18 cellular contexts compared by ENCODE assay signal in genomic region chr18:70139138-70139537, GRCh38.
DNase-seq lines count a peak whose midpoint lies in the region; ATAC-seq, FAIRE-seq and TF ChIP-seq lines count a peak whose summit lies in the region.
"Had no signal": no experiment of that assay in that cellular context is flagged by ENCODE, and none has a peak within 500 bp of the region (broad histone marks: within the 10 kb centered on the region; RNA-seq: fewer than 3 reads in every experiment).

No MANE protein-coding gene starts in this region.

- no peaks in the 10 kb centered on the region for H3K36me3 Mint-ChIP-seq in astrocyte (ENCODE audit: low read depth, unreplicated experiment)
- H3K36me3 Mint-ChIP-seq in neural progenitor cell, result peaks cover 10% of the 10 kb centered on the region

- FAIRE-seq in astrocyte (lab: Jason Lieb, UNC), result peak; percentile 34
- FAIRE-seq: GM12892, HepG2, HTR-8/SVneo had no signal

- DNase-seq in astrocyte (ENCODE audit: low read depth) (no peak), globus pallidus (ENCODE audit: low spot score) (peak; percentile 82), neural progenitor cell (ENCODE audit: low spot score) (no peak), NCI-H128 (lab: John Stamatoyannopoulos, UW; ENCODE audit: unreplicated experiment) (no peak), cardiac septum (ENCODE audit: low spot score) (no peak), left colon (no peak)
- DNase-seq: Caco-2; CD8-positive, alpha-beta memory T cell; DND-41; GDM1; HCEC 1CT; HFFc6 had no signal

- H3K27ac ChIP-seq in astrocyte (ENCODE audit: low read depth, low read length) (no peak overlapping the region), neural progenitor cell (peak overlapping the region; percentile 11), temporal lobe (ENCODE audit: low read depth, low read length) (peak overlapping the region; percentile 85)
- H3K27ac ChIP-seq: BLaER1 had no signal

- H3K79me2 ChIP-seq in astrocyte (ENCODE audit: insufficient read depth, low read length) (no peaks in the 10 kb centered on the region), neural progenitor cell (ENCODE audit: low read depth) (no peaks in the 10 kb centered on the region)

- H3K36me3 ChIP-seq in astrocyte (ENCODE audit: insufficient read depth, low read length), result no peaks in the 10 kb centered on the region
- H3K36me3 ChIP-seq in neural progenitor cell, result no peaks in the 10 kb centered on the region

- H3K9me3 Mint-ChIP-seq in astrocyte (ENCODE audit: unreplicated experiment) (no peaks in the 10 kb centered on the region), neural progenitor cell (no peaks in the 10 kb centered on the region)
- H3K9me3 Mint-ChIP-seq: CD8-positive, alpha-beta memory T cell; HFFc6 had no signal

- no peak overlapping the region for H3K27ac Mint-ChIP-seq in astrocyte (ENCODE audit: unreplicated experiment)
- H3K27ac Mint-ChIP-seq in neural progenitor cell, result no peak overlapping the region
- H3K27ac Mint-ChIP-seq: HFFc6 had no signal

- no peak overlapping the region for H2AFZ ChIP-seq in astrocyte (ENCODE audit: low read depth, low read length)
- H2AFZ ChIP-seq in neural progenitor cell (replicated peaks), result no peak overlapping the region

- H3K4me2 ChIP-seq in astrocyte (ENCODE audit: low read length), result no peak overlapping the region
- H3K4me2 ChIP-seq in neural progenitor cell, result no peak overlapping the region
- H3K4me2 ChIP-seq: BLaER1 had no signal

- H3K4me3 ChIP-seq in astrocyte (ENCODE audit: insufficient read depth, low read depth, low read length) (no peak overlapping the region), neural progenitor cell (no peak overlapping the region)
- H3K4me3 ChIP-seq: BLaER1 had no signal

- no peaks in the 10 kb centered on the region for H3K27me3 Mint-ChIP-seq in astrocyte (ENCODE audit: low read depth, unreplicated experiment)
- no peaks in the 10 kb centered on the region for H3K27me3 Mint-ChIP-seq in neural progenitor cell (ENCODE audit: insufficient read depth, low read depth)
- H3K27me3 Mint-ChIP-seq: CD8-positive, alpha-beta memory T cell had no signal

- H3K9ac ChIP-seq in astrocyte (ENCODE audit: low read length), result no peak overlapping the region
- no peak overlapping the region for H3K9ac ChIP-seq in neural progenitor cell
- H3K9ac ChIP-seq: BLaER1 had no signal

- H3F3A ChIP-seq in neural progenitor cell (ENCODE audit: low read depth), result no peaks in the 10 kb centered on the region

- ATAC-seq in GM18861 (IDR thresholded peaks at IDR 0.05; ENCODE audit: unreplicated experiment), result no peak
- ATAC-seq in left colon, result no peak
- ATAC-seq: HepG2 had no signal

- H3K4me3 Mint-ChIP-seq in astrocyte (ENCODE audit: unreplicated experiment) (no peak overlapping the region), neural progenitor cell (no peak overlapping the region)
- H3K4me3 Mint-ChIP-seq: CD8-positive, alpha-beta memory T cell; HFFc6 had no signal

- H3K9me3 ChIP-seq in astrocyte (ENCODE audit: insufficient read depth, low read depth, low read length) (no peaks in the 10 kb centered on the region), neural progenitor cell (ENCODE audit: low read depth) (no peaks in the 10 kb centered on the region)
- H3K9me3 ChIP-seq: BLaER1, Caco-2 had no signal

- intact Hi-C loops in cardiac septum (cut with DNase I) (no loop called here), left colon (cut with DNase I, micrococcal nuclease) (no loop called here)

- TF ChIP-seq CTCF in astrocyte (IDR thresholded peaks at IDR 0.05; ENCODE audit: insufficient read depth, low read depth, low read length) (no peak), neural progenitor cell (IDR thresholded peaks at IDR 0.05) (no peak)

- H3K27me3 ChIP-seq in astrocyte (ENCODE audit: insufficient read depth, low read length) (no peaks in the 10 kb centered on the region), neural progenitor cell (no peaks in the 10 kb centered on the region)
- H3K27me3 ChIP-seq: BLaER1 had no signal

- H3K4me1 Mint-ChIP-seq in astrocyte (ENCODE audit: low read depth, unreplicated experiment) (peaks cover 3% of the 10 kb centered on the region), neural progenitor cell (no peaks in the 10 kb centered on the region)
- H3K4me1 Mint-ChIP-seq: CD8-positive, alpha-beta memory T cell had no signal

- H3K4me1 ChIP-seq in astrocyte (ENCODE audit: insufficient read depth, low read length) (no peaks in the 10 kb centered on the region), neural progenitor cell (no peaks in the 10 kb centered on the region)
- H3K4me1 ChIP-seq: BLaER1, Caco-2 had no signal

- H4K20me1 ChIP-seq in astrocyte (ENCODE audit: insufficient read depth, low read length) (no peaks in the 10 kb centered on the region), neural progenitor cell (ENCODE audit: low read depth) (no peaks in the 10 kb centered on the region)
- H4K20me1 ChIP-seq: BLaER1 had no signal
